7 cellular contexts compared by ENCODE assay signal in genomic region chr15:25450163-25450562, GRCh38.
"Had no signal": no experiment of that assay in that cellular context is flagged by ENCODE, and none has a peak within 500 bp of the region (broad histone marks: within the 10 kb centered on the region; RNA-seq: fewer than 3 reads in every experiment).

No MANE protein-coding gene starts in this region.

- FAIRE-seq: HepG2 had no signal

- H3K36me3 ChIP-seq: HAP-1 had no signal

- ATAC-seq: HCT116, HepG2 had no signal

- DNase-seq: GM23248, GOT3, H7, HFFc6 had no signal

- H3K4me3 ChIP-seq: GM23248, HAP-1 had no signal
